ENCODE assay signal across 8 cellular contexts in genomic region chr19:10602330-10603083, GRCh38. TPM values are rescaled to one million over a fixed set of nuclear protein-coding genes. Genes with fewer than 3 reads are reported as not detected.
DNase-seq lines count a peak whose midpoint lies in the region; ATAC-seq and TF ChIP-seq lines count a peak whose summit lies in the region.

No MANE protein-coding gene starts in this region.

- peaks cover 13% of the 10 kb centered on the region for H4K20me1 ChIP-seq in DND-41 (ENCODE audit: insufficient read depth, low read length)

- H3K27ac Mint-ChIP-seq in T-helper 2 cell treated with Interferon-gamma antibody and Interleukin-4, amounts not matched to agents 5 μg/mL and 100 μg/mL, for 36 hours, result peak overlapping the region; percentile 100

- peaks cover 44% of the 10 kb centered on the region for H3K79me2 ChIP-seq in DND-41 (ENCODE audit: insufficient read depth, low read length)

- intact Hi-C loops in uterus (cut with DNase I; ENCODE audit: low total_unique reads), result no loop called here

- peaks cover 8% of the 10 kb centered on the region for H3K36me3 Mint-ChIP-seq in T-helper 2 cell treated with Interferon-gamma antibody and Interleukin-4, amounts not matched to agents 5 μg/mL and 100 μg/mL, for 36 hours (ENCODE audit: low read depth)

- H3K27me3 ChIP-seq in DND-41 (ENCODE audit: insufficient read depth, low read length, poor library complexity) (no peaks in the 10 kb centered on the region), rectal smooth muscle tissue (ENCODE audit: control insufficient read depth, insufficient read depth, low read length) (no peaks in the 10 kb centered on the region), uterus (no peaks in the 10 kb centered on the region)

- TF ChIP-seq CTCF in DND-41 (IDR thresholded peaks at IDR 0.05; ENCODE audit: borderline replicate concordance, extremely low read depth, low read length, poor library complexity, severe bottlenecking) (no peak), uterus (IDR thresholded peaks at IDR 0.05) (no peak)

- H3K9me3 Mint-ChIP-seq in T-helper 2 cell treated with Interferon-gamma antibody and Interleukin-4, amounts not matched to agents 5 μg/mL and 100 μg/mL, for 36 hours, result no peaks in the 10 kb centered on the region

- peak overlapping the region; percentile 93 for H3K4me3 Mint-ChIP-seq in T-helper 2 cell treated with Interferon-gamma antibody and Interleukin-4, amounts not matched to agents 5 μg/mL and 100 μg/mL, for 36 hours

- peak; percentile 80 for ATAC-seq in DND-41 (ENCODE audit: insufficient read depth, low read depth)
- ATAC-seq in GM21825 (IDR thresholded peaks at IDR 0.05; ENCODE audit: unreplicated experiment), result peak; percentile 54

- H3K4me2 ChIP-seq in DND-41 (ENCODE audit: insufficient read depth, low read length), result peak overlapping the region; percentile 76

- H3K9ac ChIP-seq in DND-41 (ENCODE audit: low read depth, low read length) (peak overlapping the region; percentile 85), rectal smooth muscle tissue (ENCODE audit: low read length) (peak overlapping the region; percentile 84)

- H3K9me3 ChIP-seq in DND-41 (ENCODE audit: insufficient read depth, low read length, severe bottlenecking) (no peaks in the 10 kb centered on the region), uterus (no peaks in the 10 kb centered on the region)

- DNase-seq in DND-41, result peak; percentile 89
- peak; percentile 44 for DNase-seq in MV-4-11 (lab: John Stamatoyannopoulos, UW)
- peak; percentile 76 for DNase-seq in T-helper 2 cell treated with Interferon-gamma antibody and Interleukin-4, amounts not matched to agents 5 μg/mL and 100 μg/mL, for 36 hours (ENCODE audit: low spot score)
- DNase-seq in anterior cingulate cortex (lab: John Stamatoyannopoulos, UW), result peak in 54 of 58 donors; percentile 28 to 88 (median 67)
- peak; percentile 95 for DNase-seq in hepatic stellate cell (ENCODE audit: low spot score)
- DNase-seq in uterus, result peak; percentile 81 to 84

- peak overlapping the region; percentile 72 for H2AFZ ChIP-seq in DND-41 (ENCODE audit: low read depth, low read length)

- H3K27ac ChIP-seq in DND-41 (ENCODE audit: low read length) (peak overlapping the region; percentile 85), rectal smooth muscle tissue (ENCODE audit: low read depth, low read length) (peak overlapping the region; percentile 66), uterus (peak overlapping the region; percentile 89 to 91)

- H3K4me3 ChIP-seq in DND-41 (ENCODE audit: low read depth in 1 of 2, low read length in 2 of 2) (peak overlapping the region; percentile 55 to 72), rectal smooth muscle tissue (ENCODE audit: low read length) (peak overlapping the region; percentile 95), uterus (peak overlapping the region; percentile 87 to 91)

- H3K36me3 ChIP-seq in DND-41 (ENCODE audit: insufficient read depth, low read length) (peaks cover 3% of the 10 kb centered on the region; the same call in 1 of the 2 replicates), rectal smooth muscle tissue (ENCODE audit: control insufficient read depth, insufficient read depth, low read length) (no peaks in the 10 kb centered on the region), uterus (no peaks in the 10 kb centered on the region)

- peaks cover 3% of the 10 kb centered on the region for H3K27me3 Mint-ChIP-seq in T-helper 2 cell treated with Interferon-gamma antibody and Interleukin-4, amounts not matched to agents 5 μg/mL and 100 μg/mL, for 36 hours (ENCODE audit: low read depth)

- peak; percentile 46 to 66 for TF ChIP-seq POLR2A in uterus (IDR thresholded peaks at IDR 0.05)

- H3K4me1 ChIP-seq in DND-41 (ENCODE audit: insufficient read depth, low read length) (peaks cover 26% of the 10 kb centered on the region), rectal smooth muscle tissue (ENCODE audit: control insufficient read depth, insufficient read depth, low read length) (no peaks in the 10 kb centered on the region), uterus (peaks cover 0 to 5% of the 10 kb centered on the region in 2 donors)

- H3K4me1 Mint-ChIP-seq in T-helper 2 cell treated with Interferon-gamma antibody and Interleukin-4, amounts not matched to agents 5 μg/mL and 100 μg/mL, for 36 hours (ENCODE audit: low read depth), result peaks cover 17% of the 10 kb centered on the region

RNA-seq across cellular contexts. Expression of gene AP1M2, which starts 15.4 kb away (rescaled TPM):
- 10 to 100 TPM in 2 of 4 donors, not detected in 2; 14.9 to 16.7 TPM for total RNA-seq in uterus

RNA-seq across cellular contexts. Expression of gene SLC44A2, which starts 22.8 kb away (rescaled TPM):
- total RNA-seq in uterus, result 100 to 1,000 TPM in 1 of 4 donors, 10 to 100 TPM in 3; 38.5 to 107 (median 65.8) TPM

RNA-seq across cellular contexts. Expression of gene CDKN2D, which starts 33.7 kb away (rescaled TPM):
- 10 to 100 TPM in 1 of 4 donors, 1 to 10 TPM in 3; 7.7 to 14.6 (median 7.8) TPM for total RNA-seq in uterus

RNA-seq across cellular contexts. Expression of gene KRI1, which starts 36.7 kb away (rescaled TPM):
- 100 to 1,000 TPM in 1 of 4 donors, 10 to 100 TPM in 2, 1 to 10 TPM in 1; 9.0 to 152 (median 27.6) TPM for total RNA-seq in uterus

RNA-seq across cellular contexts. Expression of gene ILF3, which starts 51.6 kb away (rescaled TPM):
- total RNA-seq in uterus, result 100 to 1,000 TPM in 2 of 4 donors, 10 to 100 TPM in 2; 57.1 to 282 (median 138) TPM

Comparison
In these comparisons a context has a peak if more than half of its experiments do, and no peak if none do; other contexts are left out.
1. Peak in every context shown above with its lines: DNase-seq, ATAC-seq, H3K4me3 ChIP-seq and H3K27ac ChIP-seq.
2. DNase-seq: peak in every context shown above with its lines; median percentile 95 in hepatic stellate cell; 89 in DND-41; 82 in uterus; 76 in T-helper 2 cell treated with Interferon-gamma antibody and Interleukin-4, amounts not matched to agents 5 μg/mL and 100 μg/mL, for 36 hours; 67 in anterior cingulate cortex; 44 in MV-4-11.